ENCODE assay signal across 2 cellular contexts in genomic region chr1:33015216-33015615, GRCh38.
TF ChIP-seq lines count a peak whose summit lies in the region.

No MANE protein-coding gene starts in this region.

TF ChIP-seq in liver, 16 proteins besides CTCF, POLR2A, EP300 and RAD21:
- TF ChIP-seq NR2F2 (IDR thresholded peaks at IDR 0.05) = no peak
- peak; percentile 10 for TF ChIP-seq SP1 (IDR thresholded peaks at IDR 0.05)
- TF ChIP-seq EGR1 (IDR thresholded peaks at IDR 0.05; ENCODE audit: low read depth in 2 of 2) = no peak
- TF ChIP-seq RXRA (IDR thresholded peaks at IDR 0.05) = peak; percentile 34 to 39
- TF ChIP-seq, protein P1, sequence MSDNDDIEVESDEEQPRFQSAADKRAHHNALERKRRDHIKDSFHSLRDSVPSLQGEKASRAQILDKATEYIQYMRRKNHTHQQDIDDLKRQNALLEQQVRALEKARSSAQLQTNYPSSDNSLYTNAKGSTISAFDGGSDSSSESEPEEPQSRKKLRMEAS (IDR thresholded peaks at IDR 0.05) = no peak
- TF ChIP-seq, protein P2, sequence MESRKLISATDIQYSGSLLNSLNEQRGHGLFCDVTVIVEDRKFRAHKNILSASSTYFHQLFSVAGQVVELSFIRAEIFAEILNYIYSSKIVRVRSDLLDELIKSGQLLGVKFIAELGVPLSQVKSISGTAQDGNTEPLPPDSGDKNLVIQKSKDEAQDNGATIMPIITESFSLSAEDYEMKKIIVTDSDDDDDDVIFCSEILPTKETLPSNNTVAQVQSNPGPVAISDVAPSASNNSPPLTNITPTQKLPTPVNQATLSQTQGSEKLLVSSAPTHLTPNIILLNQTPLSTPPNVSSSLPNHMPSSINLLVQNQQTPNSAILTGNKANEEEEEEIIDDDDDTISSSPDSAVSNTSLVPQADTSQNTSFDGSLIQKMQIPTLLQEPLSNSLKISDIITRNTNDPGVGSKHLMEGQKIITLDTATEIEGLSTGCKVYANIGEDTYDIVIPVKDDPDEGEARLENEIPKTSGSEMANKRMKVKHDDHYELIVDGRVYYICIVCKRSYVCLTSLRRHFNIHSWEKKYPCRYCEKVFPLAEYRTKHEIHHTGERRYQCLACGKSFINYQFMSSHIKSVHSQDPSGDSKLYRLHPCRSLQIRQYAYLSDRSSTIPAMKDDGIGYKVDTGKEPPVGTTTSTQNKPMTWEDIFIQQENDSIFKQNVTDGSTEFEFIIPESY (IDR thresholded peaks at IDR 0.05) = no peak
- peak; percentile 36 to 65 for TF ChIP-seq HNF4A (conservative IDR thresholded peaks at IDR 0.05)
- no peak for TF ChIP-seq FOXA2 (IDR thresholded peaks at IDR 0.05)
- TF ChIP-seq TAF1 (conservative IDR thresholded peaks at IDR 0.05) = no peak
- TF ChIP-seq ATF3 (IDR thresholded peaks at IDR 0.05) = no peak
- no peak for TF ChIP-seq REST (IDR thresholded peaks at IDR 0.05)
- TF ChIP-seq GABPA (IDR thresholded peaks at IDR 0.05 in 1 of 2, conservative IDR thresholded peaks at IDR 0.05 in 1 of 2) = no peak
- TF ChIP-seq YY1 (IDR thresholded peaks at IDR 0.05) = peak; percentile 37
- no peak for TF ChIP-seq HNF4G (IDR thresholded peaks at IDR 0.05)
- TF ChIP-seq JUND (IDR thresholded peaks at IDR 0.05) = no peak
- TF ChIP-seq FOXA1 (IDR thresholded peaks at IDR 0.05) = no peak

TF ChIP-seq in HepG2, 621 proteins besides CTCF, POLR2A, EP300 and RAD21:
- no peak for TF ChIP-seq FOXO4 (CRISPR knock-in tag; conservative IDR thresholded peaks at IDR 0.05)
- TF ChIP-seq ZNF564 (CRISPR knock-in tag; IDR thresholded peaks at IDR 0.05) = no peak
- TF ChIP-seq ZHX2 (IDR thresholded peaks at IDR 0.05; ENCODE audit: low read depth) = no peak
- TF ChIP-seq ZHX2 (CRISPR knock-in tag; IDR thresholded peaks at IDR 0.05; ENCODE audit: borderline replicate concordance) = no peak
- no peak for TF ChIP-seq ZNF136 (CRISPR knock-in tag; IDR thresholded peaks at IDR 0.05; ENCODE audit: low read depth)
- no peak for TF ChIP-seq NFE2 (CRISPR knock-in tag; IDR thresholded peaks at IDR 0.05)
- no peak for TF ChIP-seq ZNF280B (CRISPR knock-in tag; IDR thresholded peaks at IDR 0.05; ENCODE audit: borderline replicate concordance)
- TF ChIP-seq ISL2 (CRISPR knock-in tag; IDR thresholded peaks at IDR 0.05) = no peak
- TF ChIP-seq NFKBIZ (CRISPR knock-in tag; IDR thresholded peaks at IDR 0.05) = no peak
- no peak for TF ChIP-seq NFAT5 (CRISPR knock-in tag; IDR thresholded peaks at IDR 0.05)
- no peak for TF ChIP-seq ZNF768 (CRISPR knock-in tag; IDR thresholded peaks at IDR 0.05)
- no peak for TF ChIP-seq ATAD3A (CRISPR knock-in tag; IDR thresholded peaks at IDR 0.05)
- TF ChIP-seq ZFP36L2 (CRISPR knock-in tag; IDR thresholded peaks at IDR 0.05) = no peak
- no peak for TF ChIP-seq DNMT1 (CRISPR knock-in tag; IDR thresholded peaks at IDR 0.05)
- no peak for TF ChIP-seq TBL1XR1 (IDR thresholded peaks at IDR 0.05; ENCODE audit: borderline replicate concordance, low read length, partially characterized antibody)
- TF ChIP-seq ZZZ3 (CRISPR knock-in tag; IDR thresholded peaks at IDR 0.05; ENCODE audit: borderline replicate concordance) = no peak
- TF ChIP-seq KIAA2018 (CRISPR knock-in tag; IDR thresholded peaks at IDR 0.05; ENCODE audit: borderline replicate concordance) = no peak
- no peak for TF ChIP-seq MAF1 (CRISPR knock-in tag; IDR thresholded peaks at IDR 0.05; ENCODE audit: borderline replicate concordance)
- no peak for TF ChIP-seq U2AF2 (IDR thresholded peaks at IDR 0.05; ENCODE audit: low read depth, low read length)
TF ChIP-seq in HepG2: peak in this region for 0.
